ENCODE assay signal across 8 cellular contexts in the genomic region with DNA sequence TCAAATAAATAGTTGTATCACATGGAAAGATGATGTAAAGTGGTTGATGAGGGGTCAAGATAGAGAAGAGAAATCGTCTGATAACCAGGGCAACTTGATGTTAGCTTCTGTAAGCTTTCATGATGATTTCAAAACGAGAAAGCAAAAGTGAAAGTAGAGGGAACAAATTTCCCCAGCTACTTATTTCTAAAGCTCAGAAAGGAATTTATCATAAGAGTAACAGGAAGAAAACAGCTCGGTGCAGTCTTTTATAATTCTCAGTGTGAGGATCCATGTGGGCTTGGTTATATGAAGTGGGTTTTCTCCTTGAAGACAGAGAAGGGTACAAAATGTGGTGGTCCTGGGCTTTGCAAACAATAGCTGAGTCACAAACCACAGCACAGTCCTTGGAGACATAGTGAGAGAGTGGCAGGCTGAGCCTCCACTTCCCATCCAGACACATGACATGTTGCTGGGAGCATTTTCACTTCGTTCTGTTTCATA.
A peak's percentile ranks its signal among the peaks of the same experiment; 100 is the strongest.
DNase-seq lines count a peak whose midpoint lies in the region; ATAC-seq lines count a peak whose summit lies in the region.

No MANE protein-coding gene starts in this region.

- H3K9me3 ChIP-seq in effector memory CD4-positive, alpha-beta T cell (ENCODE audit: control insufficient read depth, low read length) = no peaks in the 10 kb centered on the region

- DNase-seq in SIG-M5 treated with dmso at 0.1 percent for 504 hours (lab: John Stamatoyannopoulos, UW; ENCODE audit: unreplicated experiment) = peak; percentile 14
- no peak for DNase-seq in SIG-M5 (lab: John Stamatoyannopoulos, UW)
- DNase-seq in NAMALWA (ENCODE audit: low spot score) = peak; percentile 13
- no peak for DNase-seq in effector memory CD4-positive, alpha-beta T cell
- peak; percentile 0 to 3 for DNase-seq in stimulated activated CD8-positive, alpha-beta memory T cell treated with anti-CD3 and anti-CD28 coated beads, Interleukin-15, amount 100 ng/mL, for 48 hours (ENCODE audit: low read depth in 2 of 2)
- no peak for DNase-seq in NCI-H2171 treated with DMSO at 0.1 percent for 48 hours (lab: John Stamatoyannopoulos, UW)
- DNase-seq in GM19238 (ENCODE audit: insufficient read length, low spot score) = no peak

- ATAC-seq in GM21723 (IDR thresholded peaks at IDR 0.05; ENCODE audit: unreplicated experiment) = peak; percentile 83

- no peaks in the 10 kb centered on the region for H3K4me1 ChIP-seq in effector memory CD4-positive, alpha-beta T cell (ENCODE audit: control insufficient read depth, insufficient read depth, low read length, poor library complexity, severe bottlenecking)

- H3K36me3 ChIP-seq in effector memory CD4-positive, alpha-beta T cell (ENCODE audit: control insufficient read depth, insufficient read depth, low read length) = no peaks in the 10 kb centered on the region

- peak overlapping the region; percentile 43 for H3K4me3 ChIP-seq in effector memory CD4-positive, alpha-beta T cell (ENCODE audit: insufficient read depth, low read depth, low read length, poor library complexity, severe bottlenecking)

- H3K27ac ChIP-seq in effector memory CD4-positive, alpha-beta T cell (ENCODE audit: insufficient read depth, low read length, poor library complexity, severe bottlenecking) = peak overlapping the region; percentile 22

- H3K27me3 ChIP-seq in effector memory CD4-positive, alpha-beta T cell (replicated peaks; ENCODE audit: control insufficient read depth, insufficient read depth, low read length, poor library complexity, severe bottlenecking) = no peaks in the 10 kb centered on the region

Comparison
In these comparisons a context has a peak if more than half of its experiments do, and no peak if none do; other contexts are left out.
1. DNase-seq: peak in SIG-M5 treated with dmso at 0.1 percent for 504 hours (single experiment), NAMALWA (single experiment) and stimulated activated CD8-positive, alpha-beta memory T cell treated with anti-CD3 and anti-CD28 coated beads, Interleukin-15, amount 100 ng/mL, for 48 hours (2 of 2); none in SIG-M5 (single experiment), effector memory CD4-positive, alpha-beta T cell (0 of 3), NCI-H2171 treated with DMSO at 0.1 percent for 48 hours (single experiment) and GM19238 (single experiment).